8 cellular contexts compared by ENCODE assay signal in the genomic region with DNA sequence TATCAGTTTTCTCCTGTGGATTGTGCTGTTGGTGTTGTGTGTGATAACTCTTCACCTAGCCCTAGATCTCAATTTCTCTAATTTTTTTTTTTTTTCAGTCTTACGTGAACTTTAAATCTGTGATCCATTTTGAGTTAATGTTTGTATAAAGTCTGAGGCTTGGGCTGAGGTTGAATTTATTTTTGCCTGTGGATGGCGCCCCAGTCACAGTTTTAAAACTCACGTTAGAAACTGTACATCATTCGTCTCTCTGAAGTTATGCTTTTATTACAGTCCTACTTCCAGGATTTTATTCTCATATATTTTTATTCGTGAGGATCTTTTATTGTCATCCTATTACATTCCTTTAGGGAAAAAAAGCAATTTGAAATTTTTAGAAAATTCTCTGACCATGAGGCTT.
DNase-seq lines count a peak whose midpoint lies in the region; ATAC-seq and TF ChIP-seq lines count a peak whose summit lies in the region.

No MANE protein-coding gene starts in this region.

- DNase-seq in adrenal gland (peak in 1 of 7 donors; percentile 33), gastrocnemius medialis (no peak), foreskin melanocyte (no peak), transverse colon (no peak)
- DNase-seq in naive thymus-derived CD8-positive, alpha-beta T cell: peak in 5 of 10 donors; percentile 20 to 40 (median 36)

- H3K27me3 ChIP-seq in OCI-LY3 (ENCODE audit: low read depth, low read length): no peaks in the 10 kb centered on the region
- no peaks in the 10 kb centered on the region for H3K27me3 ChIP-seq in adrenal gland
- no peaks in the 10 kb centered on the region for H3K27me3 ChIP-seq in gastrocnemius medialis
- H3K27me3 ChIP-seq in transverse colon: no peaks in the 10 kb centered on the region

- H3K4me3 ChIP-seq in OCI-LY3 (ENCODE audit: low read length) (no peak overlapping the region), adrenal gland (no peak overlapping the region), gastrocnemius medialis (no peak overlapping the region), transverse colon (no peak overlapping the region)

- H3K9me3 ChIP-seq in OCI-LY3 (ENCODE audit: insufficient read depth, low read length) (peaks cover 5% of the 10 kb centered on the region; the same call in 1 of the 2 replicates), adrenal gland (replicated peaks in 1 of 3) (no peaks in the 10 kb centered on the region), gastrocnemius medialis (no peaks in the 10 kb centered on the region), transverse colon (no peaks in the 10 kb centered on the region)

- H3K4me3 Mint-ChIP-seq in naive thymus-derived CD8-positive, alpha-beta T cell: peak overlapping the region in 9 of 10 donors; percentile 44 to 86 (median 75)

- peaks cover 53% of the 10 kb centered on the region for H3K79me2 ChIP-seq in OCI-LY3 (ENCODE audit: low read length)

- H3K27ac Mint-ChIP-seq in naive thymus-derived CD8-positive, alpha-beta T cell: peak overlapping the region in 9 of 10 donors; percentile 89 to 96 (median 93)

- no peak for TF ChIP-seq POLR2A in adrenal gland (IDR thresholded peaks at IDR 0.05)
- TF ChIP-seq POLR2A in gastrocnemius medialis (IDR thresholded peaks at IDR 0.05): no peak
- TF ChIP-seq POLR2A in transverse colon (IDR thresholded peaks at IDR 0.05): no peak

- no peak overlapping the region for H2AFZ ChIP-seq in OCI-LY3 (ENCODE audit: low read depth, low read length)

- H3K36me3 ChIP-seq in OCI-LY3 (replicated peaks; ENCODE audit: low read depth, low read length) (peaks cover 38% of the 10 kb centered on the region), adrenal gland (replicated peaks in 1 of 2) (peaks cover 0 to 13% of the 10 kb centered on the region in 2 donors), gastrocnemius medialis (peaks cover 0 to 16% of the 10 kb centered on the region in 2 donors), transverse colon (peaks cover 0 to 15% (median 7%) of the 10 kb centered on the region in 4 donors)

- peak in 1 of 2 donors; percentile 50 for ATAC-seq in naive thymus-derived CD8-positive, alpha-beta T cell
- ATAC-seq in gastrocnemius medialis (no peak), HG03565 (IDR thresholded peaks at IDR 0.05; ENCODE audit: unreplicated experiment) (no peak)

- POLR2A ChIA-PET in naive thymus-derived CD8-positive, alpha-beta T cell (lab: Charles Lee): no interaction called here

- H3K4me2 ChIP-seq in OCI-LY3 (ENCODE audit: low read length): 0 out of 2 replicates have a peak overlapping the region, but pooled peaks have one; percentile 3

- peaks cover 13% of the 10 kb centered on the region for H3K4me1 ChIP-seq in OCI-LY3 (ENCODE audit: low read length)
- H3K4me1 ChIP-seq in adrenal gland (replicated peaks in 1 of 2): peaks cover 0 to 14% of the 10 kb centered on the region in 2 donors
- H3K4me1 ChIP-seq in gastrocnemius medialis: peaks cover 7 to 12% of the 10 kb centered on the region in 2 donors
- peaks cover 5 to 11% (median 8%) of the 10 kb centered on the region in 4 donors for H3K4me1 ChIP-seq in transverse colon

- peaks cover 23 to 67% (median 58%) of the 10 kb centered on the region in 3 donors for H3K36me3 Mint-ChIP-seq in naive thymus-derived CD8-positive, alpha-beta T cell

- intact Hi-C loops in adrenal gland (cut with DNase I): no loop called here
- intact Hi-C loops in gastrocnemius medialis (cut with DNase I; ENCODE audit: low total_unique reads): no loop called here
- intact Hi-C loops in transverse colon (cut with DNase I; ENCODE audit: low total_unique reads): no loop called here

- H3K27me3 Mint-ChIP-seq in naive thymus-derived CD8-positive, alpha-beta T cell: no peaks in the 10 kb centered on the region

- WGBS in adrenal gland, 4 donors: 81 to 85% (median 83%) methylated on average over 5 of the region's 5 CpGs
- WGBS in transverse colon (ENCODE audit: low coverage in 1 of 2), 2 donors: 81 to 84% methylated on average over 5 of the region's 5 CpGs

- no peak for TF ChIP-seq EP300 in transverse colon (IDR thresholded peaks at IDR 0.05; ENCODE audit: low read depth)

- in situ Hi-C loops in gastrocnemius medialis (cut with MboI; ENCODE audit: low sequenced_read_pairs in 4 of 4) (no loop called here), transverse colon (cut with MboI; ENCODE audit: low pct_ligation_motif_present in 1 of 4, low pct_unique_long_range_greater_than_20kb in 1 of 4, low sequenced_read_pairs in 3 of 4) (no loop called here)

- H3K9ac ChIP-seq in OCI-LY3 (ENCODE audit: low read length): peak overlapping the region; percentile 21; the same call in 1 of the 2 replicates

- peaks cover 40 to 56% (median 52%) of the 10 kb centered on the region in 4 donors for H3K4me1 Mint-ChIP-seq in naive thymus-derived CD8-positive, alpha-beta T cell

- TF ChIP-seq CTCF in GM12873 (IDR thresholded peaks at IDR 0.05; ENCODE audit: insufficient read depth, low read depth, low read length, missing control alignments) (peak; percentile 12), OCI-LY3 (IDR thresholded peaks at IDR 0.05; ENCODE audit: low read depth, low read length) (peak; percentile 69), adrenal gland (IDR thresholded peaks at IDR 0.05) (peak in 5 of 6 experiments; percentile 8 to 38 (median 20)), gastrocnemius medialis (IDR thresholded peaks at IDR 0.05 in 4 of 5, conservative IDR thresholded peaks at IDR 0.05 in 1 of 5) (no peak), transverse colon (IDR thresholded peaks at IDR 0.05) (no peak)

- no peaks in the 10 kb centered on the region for H4K20me1 ChIP-seq in OCI-LY3 (ENCODE audit: insufficient read depth, low read length)

- H3K9me3 Mint-ChIP-seq in naive thymus-derived CD8-positive, alpha-beta T cell: peaks cover 0 to 51% (median 13%) of the 10 kb centered on the region in 9 donors

- H3K27ac ChIP-seq in OCI-LY3 (ENCODE audit: low read length) (peak overlapping the region; percentile 5; the same call in 1 of the 2 replicates), adrenal gland (no peak overlapping the region), gastrocnemius medialis (peak overlapping the region in 2 of 4 donors; percentile 50 to 62), transverse colon (no peak overlapping the region)

Comparison
In these comparisons a context has a peak if more than half of its experiments do, and no peak if none do; other contexts are left out.
1. CTCF ChIP-seq: peak in GM12873 (single experiment), OCI-LY3 (single experiment) and adrenal gland (5 of 6); none in gastrocnemius medialis (0 of 5) and transverse colon (0 of 5).